20 cellular contexts compared by ENCODE assay signal in genomic region chr2:172782506-172783090, GRCh38. TPM values are rescaled to one million over a fixed set of nuclear protein-coding genes. Genes with fewer than 3 reads are reported as not detected.
DNase-seq lines count a peak whose midpoint lies in the region; ATAC-seq, FAIRE-seq and TF ChIP-seq lines count a peak whose summit lies in the region.
"Had no signal": no experiment of that assay in that cellular context is flagged by ENCODE, and none has a peak within 500 bp of the region (broad histone marks: within the 10 kb centered on the region; RNA-seq: fewer than 3 reads in every experiment).

No MANE protein-coding gene starts in this region.

- peak overlapping the region; percentile 93 for H2BK5ac ChIP-seq in IMR-90 (ENCODE audit: low read depth, low read length, poor library complexity, severe bottlenecking)

- 0 out of 3 replicates have a peak, but pooled peaks cover 5% of the 10 kb centered on the region for H3K4me1 ChIP-seq in A549
- peaks cover 14% of the 10 kb centered on the region for H3K4me1 ChIP-seq in IMR-90 (ENCODE audit: control insufficient read depth, insufficient read depth, low read length)
- H3K4me1 ChIP-seq in endodermal cell (ENCODE audit: control insufficient read depth, insufficient read depth, low read length), result no peaks in the 10 kb centered on the region
- H3K4me1 ChIP-seq: neural progenitor cell had no signal

- H3K36me3 Mint-ChIP-seq in endodermal cell (ENCODE audit: low read depth), result no peaks in the 10 kb centered on the region
- H3K36me3 Mint-ChIP-seq in neural crest cell (ENCODE audit: low read depth), result peaks cover 2% of the 10 kb centered on the region
- H3K36me3 Mint-ChIP-seq: IgD-negative memory B cell, neural progenitor cell had no signal

- H2BK120ac ChIP-seq in IMR-90 (ENCODE audit: low read depth, low read length), result peak overlapping the region; percentile 92

- no peaks in the 10 kb centered on the region for H3K79me1 ChIP-seq in IMR-90 (ENCODE audit: low read depth in 1 of 2, low read length in 2 of 2)

- H3K4me2 ChIP-seq in A549 (0 out of 3 replicates have a peak overlapping the region, but pooled peaks have one; percentile 6), IMR-90 (ENCODE audit: low read depth, low read length) (peak overlapping the region; percentile 90)
- H3K4me2 ChIP-seq: neural progenitor cell had no signal

- H2AK5ac ChIP-seq in IMR-90 (ENCODE audit: low read depth, low read length), result peak overlapping the region; percentile 75

- H4K20me1 ChIP-seq in IMR-90 (ENCODE audit: insufficient read depth, low read length), result no peaks in the 10 kb centered on the region

- peak overlapping the region; percentile 90 for H3K18ac ChIP-seq in IMR-90 (ENCODE audit: low read depth, low read length)

- TF ChIP-seq POLR2A in A549 (IDR thresholded peaks at IDR 0.05; ENCODE audit: low read length) (no peak), IMR-90 (IDR thresholded peaks at IDR 0.05; ENCODE audit: low read depth, low read length) (no peak)

- dilution Hi-C loops in IMR-90 (cut with HindIII; ENCODE audit: low sequenced_read_pairs, unreplicated experiment), result no loop called here

- H3K14ac ChIP-seq in IMR-90 (replicated peaks; ENCODE audit: low read depth, low read length), result peak overlapping the region; percentile 90

- H3K27ac ChIP-seq in A549 (no peak overlapping the region), IMR-90 (ENCODE audit: insufficient read depth, low read length) (peak overlapping the region; percentile 81), endodermal cell (ENCODE audit: low read depth, low read length) (peak overlapping the region; percentile 25)
- H3K27ac ChIP-seq: epithelial cell of prostate, neural progenitor cell, stomach had no signal

- DNase-seq in A549 (ENCODE audit: low read depth in 1 of 2, low spot score in 1 of 2), result no peak
- peak; percentile 31 for DNase-seq in IMR-90
- no peak for DNase-seq in endodermal cell
- no peak for DNase-seq in neural crest cell (ENCODE audit: low read depth, low spot score)
- no peak for DNase-seq in HEK293T (ENCODE audit: extremely low spot score)
- no peak for DNase-seq in NOMO-1 (lab: John Stamatoyannopoulos, UW; ENCODE audit: unreplicated experiment in 2 of 2)
- DNase-seq in MG63, result no peak
- DNase-seq: activated CD8-positive, alpha-beta memory T cell treated with anti-CD3 and anti-CD28 coated beads, Interleukin-2, amount 50 U/mL, for 48 hours; activated gamma-delta T cell; MM.1S; NCI-H1436 treated with DMSO at 0.1 percent for 48 hours; NCI-H2171 treated with DMSO at 0.1 percent for 48 hours; SHP77 treated with DMSO at 0.1 percent for 48 hours; stomach had no signal

- H2BK15ac ChIP-seq in IMR-90 (ENCODE audit: low read depth, low read length), result peak overlapping the region; percentile 82; the same call in 1 of the 3 replicates

- no peaks in the 10 kb centered on the region for H3K27me3 ChIP-seq in IMR-90 (ENCODE audit: control insufficient read depth, insufficient read depth, low read length)
- no peaks in the 10 kb centered on the region for H3K27me3 ChIP-seq in endodermal cell (ENCODE audit: control insufficient read depth, insufficient read depth, low read length, poor library complexity, severe bottlenecking)
- H3K27me3 ChIP-seq in MG63, result no peaks in the 10 kb centered on the region
- H3K27me3 ChIP-seq: neural progenitor cell, stomach had no signal

- no peak overlapping the region for H2AK9ac ChIP-seq in IMR-90 (replicated peaks; ENCODE audit: low read depth, low read length, poor library complexity)

- H3K4me1 Mint-ChIP-seq in endodermal cell (no peaks in the 10 kb centered on the region), neural crest cell (peaks cover 20% of the 10 kb centered on the region)
- H3K4me1 Mint-ChIP-seq: IgD-negative memory B cell had no signal

- no peak for TF ChIP-seq CTCF in A549 (IDR thresholded peaks at IDR 0.05)
- TF ChIP-seq CTCF in IMR-90 (conservative IDR thresholded peaks at IDR 0.05; ENCODE audit: low read depth, low read length), result no peak
- no peak for TF ChIP-seq CTCF in endodermal cell (conservative IDR thresholded peaks at IDR 0.05)
- TF ChIP-seq CTCF in neural crest cell (conservative IDR thresholded peaks at IDR 0.05), result no peak

- H3K9ac ChIP-seq in IMR-90 (ENCODE audit: low read depth, low read length) (peak overlapping the region; percentile 47), endodermal cell (ENCODE audit: extremely low read depth, low read length, poor library complexity, severe bottlenecking) (no peak overlapping the region)
- H3K9ac ChIP-seq: neural progenitor cell had no signal

- peak overlapping the region; percentile 88 for H3K4ac ChIP-seq in IMR-90 (ENCODE audit: low read depth, low read length)

- in situ Hi-C loops in IMR-90 (cut with MboI; ENCODE audit: low sequenced_read_pairs), result no loop called here

- H4K8ac ChIP-seq in IMR-90 (ENCODE audit: low read depth in 2 of 2, low read length in 2 of 2), result peak overlapping the region in 1 of 2 experiments; percentile 87; a peak in 2 of 4 replicates

- WGBS in A549 (ENCODE audit: missing lambda C conversion rate), result 62% methylated on average over 6 of the region's 6 CpGs
- WGBS in IMR-90 (ENCODE audit: extremely low coverage in 2 of 2, insufficient read length in 1 of 2), 2 experiments, result 100% methylated on average over 1 of the region's 6 CpGs; no CpG with 5 or more reads in 1 of the 2 experiments
- WGBS in endodermal cell (ENCODE audit: insufficient coverage in 1 of 2, insufficient read length in 1 of 2), 2 experiments, result 89 to 94% methylated on average over 5 to 6 of the region's 6 CpGs

- H3K9me3 ChIP-seq in A549 (no peaks in the 10 kb centered on the region), IMR-90 (ENCODE audit: control insufficient read depth, insufficient read depth, low read length) (no peaks in the 10 kb centered on the region), endodermal cell (ENCODE audit: control insufficient read depth, low read length) (peaks cover 5% of the 10 kb centered on the region), MG63 (no peaks in the 10 kb centered on the region)
- H3K9me3 ChIP-seq: stomach had no signal

- H3K9me3 Mint-ChIP-seq in endodermal cell, result no peaks in the 10 kb centered on the region
- H3K9me3 Mint-ChIP-seq in neural crest cell, result peaks cover 5% of the 10 kb centered on the region

- CTCF ChIA-PET in A549 (lab: Yijun Ruan, JAX) (interaction anchor here (0.7 kb wide), 1 partner anchor 797 kb away, joined by 3 read pairs; no protein-coding TSS in a partner anchor), IMR-90 (lab: Yijun Ruan, JAX) (no interaction called here), HEK293T (lab: Yijun Ruan, JAX) (no interaction called here)

- BruUV-seq in IMR-90 (replicated peaks; lab: Mats Ljungman, UMichigan), result no TSS peak

- peak overlapping the region; percentile 59; the same call in 1 of the 2 replicates for H4K91ac ChIP-seq in IMR-90 (ENCODE audit: insufficient read depth, low read depth, low read length)

- H3K56ac ChIP-seq in IMR-90 (ENCODE audit: extremely low read depth, insufficient read depth, low read length), result peak overlapping the region; percentile 65

- no peak for TF ChIP-seq RAD21 in A549 (conservative IDR thresholded peaks at IDR 0.05 in 1 of 2, IDR thresholded peaks at IDR 0.05 in 1 of 2)
- no peak for TF ChIP-seq RAD21 in IMR-90 (IDR thresholded peaks at IDR 0.05; ENCODE audit: low read length)

- ATAC-seq in A549, result no peak
- peak; percentile 50 for ATAC-seq in IMR-90 (ENCODE audit: low read depth)
- ATAC-seq in GM18517 (IDR thresholded peaks at IDR 0.05; ENCODE audit: unreplicated experiment), result no peak

- H4K5ac ChIP-seq in IMR-90 (ENCODE audit: low read depth, low read length), result peak overlapping the region; percentile 74

- FAIRE-seq in A549 (lab: Jason Lieb, UNC), result no peak
- FAIRE-seq: bronchial epithelial cell, G401.6 had no signal

- no peaks in the 10 kb centered on the region for H3K36me3 ChIP-seq in IMR-90 (ENCODE audit: control insufficient read depth, insufficient read depth, low read length)
- no peaks in the 10 kb centered on the region for H3K36me3 ChIP-seq in endodermal cell (ENCODE audit: control insufficient read depth, insufficient read depth, low read length)
- no peaks in the 10 kb centered on the region for H3K36me3 ChIP-seq in MG63
- H3K36me3 ChIP-seq: neural progenitor cell, stomach had no signal

- POLR2A ChIA-PET in A549 (lab: Yijun Ruan, JAX) (no interaction called here), IMR-90 (lab: Charles Lee; ENCODE audit: unreplicated experiment) (no interaction called here), HEK293T (lab: Yijun Ruan, JAX) (no interaction called here)

- no peaks in the 10 kb centered on the region for H3K27me3 Mint-ChIP-seq in endodermal cell (ENCODE audit: insufficient read depth)
- H3K27me3 Mint-ChIP-seq in neural crest cell (ENCODE audit: low read depth), result no peaks in the 10 kb centered on the region

- H3K9me1 ChIP-seq in IMR-90 (ENCODE audit: insufficient read depth, low read length), result peaks cover 4% of the 10 kb centered on the region

- H3K4me3 ChIP-seq in A549 (no peak overlapping the region), IMR-90 (ENCODE audit: insufficient read depth, low read depth, low read length) (no peak overlapping the region), endodermal cell (ENCODE audit: low read length) (no peak overlapping the region), MG63 (no peak overlapping the region)
- H3K4me3 ChIP-seq: neural progenitor cell, stomach had no signal

- peak overlapping the region; percentile 76 for H3K23ac ChIP-seq in IMR-90 (ENCODE audit: low read depth, low read length)

- no peak for TF ChIP-seq EP300 in A549 (IDR thresholded peaks at IDR 0.05)

- no peak overlapping the region for H3K4me3 Mint-ChIP-seq in endodermal cell
- no peak overlapping the region for H3K4me3 Mint-ChIP-seq in neural crest cell
- H3K4me3 Mint-ChIP-seq: IgD-negative memory B cell, neural progenitor cell had no signal

- no peak overlapping the region for H3K27ac Mint-ChIP-seq in endodermal cell
- H3K27ac Mint-ChIP-seq in neural crest cell (ENCODE audit: unreplicated experiment), result peak overlapping the region; percentile 70
- H3K27ac Mint-ChIP-seq: IgD-negative memory B cell, neural progenitor cell had no signal

- H2BK20ac ChIP-seq in IMR-90 (ENCODE audit: low read depth, low read length), result peak overlapping the region; percentile 87

- intact Hi-C loops in IMR-90 (cut with micrococcal nuclease), result loop anchor here (5.0 kb wide), 2 partner anchors 70 to 190 kb away; no protein-coding TSS in a partner anchor

- no peak overlapping the region for H2AFZ ChIP-seq in IMR-90 (replicated peaks; ENCODE audit: low read length, poor library complexity)

RNA-seq across cellular contexts. Expression of gene RAPGEF4, which starts 47.0 kb away (rescaled TPM):
- 0.73 and 1.1 TPM in 2 replicates for polyA plus RNA-seq in A549 (2011; rRNA removed)
- polyA plus RNA-seq in A549 (2012; cell fraction: cytosol; rRNA removed), result 0.11 and 0.13 TPM in 2 replicates
- 0.05 and 0.29 TPM in 2 replicates for polyA plus RNA-seq in A549 (2012; cell fraction: nucleus; rRNA removed)
- polyA plus RNA-seq in A549 (2017; fragmentation: RNase III; extraction: RNeasy Plus Mini Kit Qiagen cat#74134 plus additional on column Dnase treatment), result 0.08 to 0.29 TPM (median 0.18 TPM) in 3 replicates
- 1.1 and 2.6 TPM in 2 replicates for polyA minus RNA-seq in A549 (2011; rRNA and poly(A)+ RNA removed)
- 3.2 and 3.6 TPM in 2 replicates for total RNA-seq in IMR-90 (2012; rRNA removed)
- polyA plus RNA-seq in IMR-90 (2012; rRNA removed), result 1.7 and 1.8 TPM in 2 replicates
- polyA plus RNA-seq in IMR-90 (2012; cell fraction: cytosol; rRNA removed), result 0.27 and 0.81 TPM in 2 replicates
- 0.98 and 7.4 TPM in 2 replicates for polyA plus RNA-seq in IMR-90 (2012; cell fraction: nucleus; rRNA removed; ENCODE audit: low replicate concordance)
- under 1 TPM; 0.77 to 0.88 TPM for total RNA-seq in endodermal cell
- 3.6 TPM for polyA plus RNA-seq in endodermal cell (2013, experiment 1 of 2)
- polyA plus RNA-seq in endodermal cell (2013, experiment 2 of 2), result 3.8 TPM
- 1.7 TPM in 2 replicates for total RNA-seq in neural crest cell
- total RNA-seq in MG63 (2014; rRNA removed; shearing (Covaris generic); ENCODE audit: low replicate concordance), result not detected in 2 replicates
- polyA plus RNA-seq: IgD-negative memory B cell had no signal

Comparison
In these comparisons a context has a peak if more than half of its experiments do, and no peak if none do; other contexts are left out.
1. H3K27ac ChIP-seq: peak in IMR-90 (single experiment) and endodermal cell (single experiment); none in A549 (0 of 2).